In genomic region chr11:66814678-66815077, GRCh38 we compare ENCODE assay signal across 19 cellular contexts. TPM values are rescaled to one million over a fixed set of nuclear protein-coding genes. Genes with fewer than 3 reads are reported as not detected.
DNase-seq lines count a peak whose midpoint lies in the region; ATAC-seq, FAIRE-seq and TF ChIP-seq lines count a peak whose summit lies in the region.
"Had no signal": no experiment of that assay in that cellular context is flagged by ENCODE, and none has a peak within 500 bp of the region (broad histone marks: within the 10 kb centered on the region; RNA-seq: fewer than 3 reads in every experiment).

No MANE protein-coding gene starts in this region.

- H3K36me3 ChIP-seq in PC-9 (ENCODE audit: low read depth) (no peaks in the 10 kb centered on the region), H1 (ENCODE audit: control insufficient read depth in 2 of 4, insufficient read depth in 4 of 4, low read length in 3 of 4) (peaks cover 0 to 9% (median 3%) of the 10 kb centered on the region in 4 experiments; a peak in 3 of 8 replicates)
- H3K36me3 ChIP-seq: HAP-1 had no signal

- H3F3A ChIP-seq in PC-9 (ENCODE audit: insufficient read depth, low read depth) = peaks cover 11% of the 10 kb centered on the region

- 86% methylated on average over 5 of the region's 5 CpGs; no CpG with 5 or more reads in 1 of the 2 experiments for WGBS in H1 (ENCODE audit: extremely low coverage in 1 of 2, insufficient coverage in 1 of 2, insufficient read length in 1 of 2, insufficient replicate concordance in 2 of 2, low coverage in 1 of 2, low lambda C conversion rate in 2 of 2, missing lambda C conversion rate in 1 of 2), 2 experiments

- H4K8ac ChIP-seq in H1 (ENCODE audit: extremely low read depth, insufficient read depth, low read length) = no peak overlapping the region

- H3K4me2 ChIP-seq in PC-9 (peak overlapping the region; percentile 35), H1 (ENCODE audit: insufficient read depth in 1 of 2, low read depth in 2 of 2, low read length in 2 of 2) (no peak overlapping the region)
- H3K4me2 ChIP-seq: BLaER1 had no signal

- CTCF ChIA-PET in PC-9 (lab: Charles Lee) = no interaction called here
- CTCF ChIA-PET in H1 (lab: Charles Lee; ENCODE audit: partially characterized antibody) = no interaction called here
- CTCF ChIA-PET in WTC11 (lab: Charles Lee) = no interaction called here

- H2BK15ac ChIP-seq in H1 (ENCODE audit: low read length) = no peak overlapping the region

- H3K4me3 ChIP-seq in PC-9 (no peak overlapping the region), H1 (ENCODE audit: extremely low read depth in 1 of 4, insufficient read depth in 2 of 4, low read depth in 3 of 4, low read length in 4 of 4) (no peak overlapping the region)
- H3K4me3 ChIP-seq: BLaER1, HAP-1 had no signal

- H3K56ac ChIP-seq in H1 (replicated peaks; ENCODE audit: insufficient read length, low read depth, low read length) = no peak overlapping the region

- peaks cover 20% of the 10 kb centered on the region for H3K4me1 ChIP-seq in PC-9 (replicated peaks; ENCODE audit: insufficient read depth)
- H3K4me1 ChIP-seq in H1 (replicated peaks in 1 of 4; ENCODE audit: control insufficient read depth in 3 of 4, insufficient read depth in 4 of 4, low read length in 3 of 4) = peaks cover 2 to 13% (median 5%) of the 10 kb centered on the region in 4 experiments; a peak in 6 of 7 replicates
- H3K4me1 ChIP-seq: BLaER1 had no signal

- intact Hi-C loops in PC-9 (cut with micrococcal nuclease; ENCODE audit: unreplicated experiment) = loop anchor here (5.0 to 10.0 kb wide), 2 partner anchors 60 to 122 kb away; no protein-coding TSS in a partner anchor

- no peak overlapping the region for H3K4me3 Mint-ChIP-seq in stimulated activated effector memory CD8-positive, alpha-beta T cell treated with anti-CD3 and anti-CD28 coated beads, Interleukin-12 subunit alpha, Interleukin-12 subunit beta, amount 100 ng/mL, for 72 hours
- H3K4me3 Mint-ChIP-seq in WTC11 (no peak overlapping the region), type B pancreatic cell (no peak overlapping the region)
- H3K4me3 Mint-ChIP-seq: CD4-positive, CD25-positive, alpha-beta regulatory T cell; CD8-positive, alpha-beta memory T cell; IgD-negative memory B cell had no signal

- no peak overlapping the region for H2AK5ac ChIP-seq in H1 (ENCODE audit: low read depth, low read length)

- H4K5ac ChIP-seq in H1 (ENCODE audit: insufficient read length, low read depth, low read length) = no peak overlapping the region

- H3K27ac Mint-ChIP-seq in stimulated activated effector memory CD8-positive, alpha-beta T cell treated with anti-CD3 and anti-CD28 coated beads, Interleukin-12 subunit alpha, Interleukin-12 subunit beta, amount 100 ng/mL, for 72 hours = peak overlapping the region; percentile 33
- H3K27ac Mint-ChIP-seq in WTC11 (no peak overlapping the region), type B pancreatic cell (no peak overlapping the region)
- H3K27ac Mint-ChIP-seq: CD4-positive, CD25-positive, alpha-beta regulatory T cell; CD8-positive, alpha-beta memory T cell had no signal

- no peaks in the 10 kb centered on the region for H3K27me3 Mint-ChIP-seq in WTC11 (ENCODE audit: low read depth)
- no peaks in the 10 kb centered on the region for H3K27me3 Mint-ChIP-seq in type B pancreatic cell
- H3K27me3 Mint-ChIP-seq: CD4-positive, CD25-positive, alpha-beta regulatory T cell; CD8-positive, alpha-beta memory T cell; IgD-negative memory B cell had no signal

- H3K9me3 ChIP-seq in PC-9 (ENCODE audit: insufficient read depth, low read depth) (no peaks in the 10 kb centered on the region), H1 (ENCODE audit: insufficient read depth in 2 of 2, low read depth in 1 of 2, low read length in 1 of 2) (no peaks in the 10 kb centered on the region)
- H3K9me3 ChIP-seq: BLaER1, HAP-1 had no signal

- peak overlapping the region; percentile 49; the same call in 1 of the 2 replicates for H3K27ac ChIP-seq in PC-9
- H3K27ac ChIP-seq in H1 (ENCODE audit: low read depth, low read length) = no peak overlapping the region
- H3K27ac ChIP-seq: BLaER1 had no signal

- H2BK12ac ChIP-seq in H1 (ENCODE audit: low read depth, low read length) = no peak overlapping the region

- no peak for TF ChIP-seq RAD21 in H1 (IDR thresholded peaks at IDR 0.05 in 1 of 2, conservative IDR thresholded peaks at IDR 0.05 in 1 of 2; ENCODE audit: low read depth in 2 of 2, low read length in 2 of 2)

- H4K91ac ChIP-seq in H1 (replicated peaks; ENCODE audit: insufficient read length, low read length) = no peak overlapping the region

- H3K9me2 ChIP-seq in PC-9 (ENCODE audit: insufficient read depth) = no peaks in the 10 kb centered on the region

- BruUV-seq in PC-9 (replicated peaks; lab: Mats Ljungman, UMichigan) = no TSS peak

- no peak overlapping the region for H3K14ac ChIP-seq in H1 (ENCODE audit: insufficient read length)

- H3K79me2 ChIP-seq in PC-9 (ENCODE audit: low read depth) (no peaks in the 10 kb centered on the region), H1 (ENCODE audit: control insufficient read depth in 1 of 2, insufficient read depth in 2 of 2, low read length in 2 of 2) (no peaks in the 10 kb centered on the region)

- peak overlapping the region; percentile 28 for H3K4ac ChIP-seq in H1 (replicated peaks; ENCODE audit: insufficient read length, low read depth, low read length)

- H3K4me1 Mint-ChIP-seq in stimulated activated effector memory CD8-positive, alpha-beta T cell treated with anti-CD3 and anti-CD28 coated beads, Interleukin-12 subunit alpha, Interleukin-12 subunit beta, amount 100 ng/mL, for 72 hours = peaks cover 5% of the 10 kb centered on the region
- H3K4me1 Mint-ChIP-seq in WTC11 (peaks cover 29% of the 10 kb centered on the region), type B pancreatic cell (ENCODE audit: unreplicated experiment) (no peaks in the 10 kb centered on the region)
- H3K4me1 Mint-ChIP-seq: CD4-positive, CD25-positive, alpha-beta regulatory T cell; CD8-positive, alpha-beta memory T cell had no signal

- H3K79me1 ChIP-seq in H1 (ENCODE audit: low read depth, low read length) = no peaks in the 10 kb centered on the region

- H3K27me3 ChIP-seq in PC-9 (ENCODE audit: insufficient read depth, low read depth) (no peaks in the 10 kb centered on the region), H1 (replicated peaks in 1 of 4; ENCODE audit: control insufficient read depth in 3 of 4, extremely low read depth in 1 of 4, insufficient read depth in 3 of 4, low read length in 3 of 4) (no peaks in the 10 kb centered on the region)
- H3K27me3 ChIP-seq: BLaER1 had no signal

- no peak overlapping the region for H2BK20ac ChIP-seq in H1 (ENCODE audit: low read length)

- no peak for TF ChIP-seq CTCF in PC-9 (conservative IDR thresholded peaks at IDR 0.05)
- TF ChIP-seq CTCF in H1 (IDR thresholded peaks at IDR 0.05; ENCODE audit: control extremely low read depth in 1 of 3, insufficient read depth in 1 of 3, low read depth in 1 of 3, low read length in 3 of 3) = no peak
- no peak for TF ChIP-seq CTCF in WTC11 (IDR thresholded peaks at IDR 0.05)
- no peak for TF ChIP-seq CTCF in type B pancreatic cell (conservative IDR thresholded peaks at IDR 0.05)

- no peaks in the 10 kb centered on the region; the same call in 1 of the 2 replicates for H3K23me2 ChIP-seq in H1 (ENCODE audit: low read depth, low read length)

- no peak for FAIRE-seq in H1 (lab: Jason Lieb, UNC)
- FAIRE-seq: GM12892, GM18507, HepG2 had no signal

- POLR2A ChIA-PET in PC-9 (lab: Charles Lee; ENCODE audit: unreplicated experiment) (interaction anchor here (0.5 to 0.7 kb wide), 2 partner anchors 8 to 68 kb away, joined by 5 read pairs; no protein-coding TSS in a partner anchor), H1 (lab: Charles Lee; ENCODE audit: partially characterized antibody) (interaction anchor here (1.5 kb wide), 1 partner anchor 91 kb away, joined by 3 read pairs; no protein-coding TSS in a partner anchor), WTC11 (lab: Charles Lee) (no interaction called here)

- H2BK5ac ChIP-seq in H1 (ENCODE audit: low read depth, low read length) = no peak overlapping the region

- no peak for TF ChIP-seq EP300 in H1 (IDR thresholded peaks at IDR 0.05; ENCODE audit: borderline replicate concordance in 1 of 2, low read depth in 2 of 2, low read length in 2 of 2)

- no peak overlapping the region for H2AFZ ChIP-seq in PC-9
- H2AFZ ChIP-seq in H1 (ENCODE audit: low read length) = no peak overlapping the region

- H3K23ac ChIP-seq in H1 (ENCODE audit: insufficient read length) = no peak overlapping the region

- H3K36me3 Mint-ChIP-seq in stimulated activated effector memory CD8-positive, alpha-beta T cell treated with anti-CD3 and anti-CD28 coated beads, Interleukin-12 subunit alpha, Interleukin-12 subunit beta, amount 100 ng/mL, for 72 hours = no peaks in the 10 kb centered on the region
- H3K36me3 Mint-ChIP-seq in WTC11 = no peaks in the 10 kb centered on the region
- H3K36me3 Mint-ChIP-seq in type B pancreatic cell = no peaks in the 10 kb centered on the region

- H3K9ac ChIP-seq in H1 (replicated peaks in 1 of 4; ENCODE audit: extremely low read depth in 1 of 4, low read depth in 3 of 4, low read length in 3 of 4) = no peak overlapping the region
- H3K9ac ChIP-seq: BLaER1 had no signal

- ATAC-seq in stimulated activated effector memory CD8-positive, alpha-beta T cell treated with anti-CD3 and anti-CD28 coated beads, Interleukin-12 subunit alpha, Interleukin-12 subunit beta, amount 100 ng/mL, for 72 hours = no peak
- ATAC-seq in WTC11 = no peak
- ATAC-seq: HepG2 had no signal

- TF ChIP-seq POLR2A in H1 (IDR thresholded peaks at IDR 0.05; ENCODE audit: control extremely low read depth in 1 of 2, low read depth in 2 of 2, low read length in 2 of 2) = no peak

- H2BK120ac ChIP-seq in H1 (replicated peaks; ENCODE audit: low read depth, low read length) = no peak overlapping the region

- no peak overlapping the region; the same call in 1 of the 2 replicates for H3K18ac ChIP-seq in H1 (ENCODE audit: extremely low read depth, low read length)

- H4K20me1 ChIP-seq in PC-9 (ENCODE audit: insufficient read depth) (no peaks in the 10 kb centered on the region), H1 (replicated peaks in 1 of 2; ENCODE audit: control insufficient read depth in 1 of 2, insufficient read depth in 2 of 2, low read length in 2 of 2) (no peaks in the 10 kb centered on the region)
- H4K20me1 ChIP-seq: BLaER1 had no signal

- H3K9me3 Mint-ChIP-seq in stimulated activated effector memory CD8-positive, alpha-beta T cell treated with anti-CD3 and anti-CD28 coated beads, Interleukin-12 subunit alpha, Interleukin-12 subunit beta, amount 100 ng/mL, for 72 hours = no peaks in the 10 kb centered on the region
- H3K9me3 Mint-ChIP-seq in WTC11 = no peaks in the 10 kb centered on the region
- H3K9me3 Mint-ChIP-seq in type B pancreatic cell = no peaks in the 10 kb centered on the region
- H3K9me3 Mint-ChIP-seq: CD4-positive, CD25-positive, alpha-beta regulatory T cell; CD8-positive, alpha-beta memory T cell; IgD-negative memory B cell had no signal

- DNase-seq in EH (ENCODE audit: low read depth) (peak; percentile 18), PC-9 (no peak), H1 (ENCODE audit: low read depth in 1 of 2, low spot score in 2 of 2) (no peak), WTC11 (ENCODE audit: low spot score) (no peak), type B pancreatic cell (ENCODE audit: extremely low spot score, unreplicated experiment) (no peak), CD1c-positive myeloid dendritic cell (ENCODE audit: extremely low spot score) (no peak)
- DNase-seq in stimulated activated effector memory CD8-positive, alpha-beta T cell treated with anti-CD3 and anti-CD28 coated beads, Interleukin-12 subunit alpha, Interleukin-12 subunit beta, amount 100 ng/mL, for 72 hours (ENCODE audit: low spot score in 2 of 2) = no peak
- DNase-seq: 8988T; CD4-positive, CD25-positive, alpha-beta regulatory T cell; CD8-positive, alpha-beta memory T cell; COR-L47; GDM1; GOT3 had no signal

RNA-seq across cellular contexts. Expression of gene RCE1, which starts 28.6 kb away (rescaled TPM):
- total RNA-seq in PC-9 (2021) (42.1 and 42.9 TPM in 2 replicates), WTC11 (2021) (34.5 to 36.9 TPM (median 34.6 TPM) in 3 replicates), type B pancreatic cell (ENCODE audit: low replicate concordance) (25.0 and 29.9 TPM in 2 replicates)
- total RNA-seq in H1 (2021; fragmentation: NEBNext Ultra II Directional; extraction: Animal tissue kit (Norgen Biotek cat#: 25700)) = 33.7 and 35.8 TPM in 2 replicates
- 84.8 and 119 TPM in 2 replicates for polyA plus RNA-seq in H1 (2011; rRNA removed)
- 51.7 TPM for polyA plus RNA-seq in H1 (2011; cell fraction: cytosol; rRNA removed)
- 112 TPM for polyA plus RNA-seq in H1 (2011; cell fraction: nucleus; rRNA removed)
- 26.3 to 35.1 TPM (median 34.3 TPM) in 4 replicates for polyA plus RNA-seq in H1 (2012, experiment 1 of 2)
- polyA plus RNA-seq in H1 (2012, experiment 2 of 2) = 38.1 TPM
- polyA plus RNA-seq in H1 (2013, experiment 1 of 2) = 44.3 TPM
- polyA plus RNA-seq in H1 (2013, experiment 2 of 2) = 46.4 TPM
- polyA minus RNA-seq in H1 (2011; rRNA and poly(A)+ RNA removed) = 22.8 and 25.8 TPM in 2 replicates
- 22.8 TPM for polyA minus RNA-seq in H1 (2011; cell fraction: cytosol; rRNA and poly(A)+ RNA removed)
- 27.7 TPM for polyA minus RNA-seq in H1 (2011; cell fraction: nucleus; rRNA and poly(A)+ RNA removed)

RNA-seq across cellular contexts. Expression of gene LRFN4, which starts 42.2 kb away (rescaled TPM):
- total RNA-seq in PC-9 (2021) (13.8 and 26.6 TPM in 2 replicates), WTC11 (2021) (62.7 to 70.3 TPM (median 68.0 TPM) in 3 replicates), type B pancreatic cell (ENCODE audit: low replicate concordance) (10.1 and 28.5 TPM in 2 replicates)
- 64.3 and 67.6 TPM in 2 replicates for total RNA-seq in H1 (2021; fragmentation: NEBNext Ultra II Directional; extraction: Animal tissue kit (Norgen Biotek cat#: 25700))
- 49.8 and 66.9 TPM in 2 replicates for polyA plus RNA-seq in H1 (2011; rRNA removed)
- polyA plus RNA-seq in H1 (2011; cell fraction: cytosol; rRNA removed) = 38.6 TPM
- 112 TPM for polyA plus RNA-seq in H1 (2011; cell fraction: nucleus; rRNA removed)
- polyA plus RNA-seq in H1 (2012, experiment 1 of 2) = 24.3 to 37.8 TPM (median 34.2 TPM) in 4 replicates
- polyA plus RNA-seq in H1 (2012, experiment 2 of 2) = 32.6 TPM
- 37.5 TPM for polyA plus RNA-seq in H1 (2013, experiment 1 of 2)
- 32.3 TPM for polyA plus RNA-seq in H1 (2013, experiment 2 of 2)
- 8.3 and 9.8 TPM in 2 replicates for polyA minus RNA-seq in H1 (2011; rRNA and poly(A)+ RNA removed)
- 32.6 TPM for polyA minus RNA-seq in H1 (2011; cell fraction: cytosol; rRNA and poly(A)+ RNA removed)
- 32.0 TPM for polyA minus RNA-seq in H1 (2011; cell fraction: nucleus; rRNA and poly(A)+ RNA removed)
